Comparison of ENCODE assay signal across 10 cellular contexts in the genomic region with DNA sequence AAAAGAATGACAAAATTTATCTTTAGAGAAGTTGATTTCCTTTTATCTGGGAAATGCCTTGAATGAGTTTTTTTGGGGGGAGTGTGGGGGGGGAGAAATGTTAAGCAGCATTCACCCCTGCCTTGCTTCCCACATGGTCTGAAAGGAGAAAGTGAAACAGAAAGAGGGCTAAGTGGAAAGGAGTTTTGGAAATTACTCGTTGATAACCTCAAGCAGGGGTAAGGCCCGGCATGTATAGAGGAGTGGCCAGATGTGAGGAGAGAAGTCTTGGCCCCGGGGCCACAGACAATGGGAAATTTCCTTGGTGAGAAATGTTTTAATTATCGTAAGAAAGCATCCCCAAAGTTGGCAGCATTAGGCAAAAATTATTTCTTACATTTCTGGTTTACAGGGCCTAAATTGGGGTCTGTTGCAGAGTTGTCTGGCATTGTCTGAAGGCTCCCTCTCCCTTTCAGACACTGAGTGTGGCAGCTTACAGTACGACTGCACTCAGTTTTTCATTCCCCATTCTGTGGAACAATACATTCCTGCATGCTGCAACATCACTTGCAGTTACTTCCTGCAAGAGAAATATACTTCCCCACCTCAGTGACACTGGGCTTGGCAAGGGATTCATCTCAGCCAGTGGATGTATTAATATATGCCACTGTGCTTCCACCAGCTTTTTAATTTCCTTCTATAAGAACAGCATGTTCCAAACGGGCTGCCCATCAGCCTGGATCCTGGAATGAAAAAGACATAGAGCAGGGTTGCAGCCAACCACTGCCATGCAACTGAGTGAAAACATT. TPM values are rescaled to one million over a fixed set of nuclear protein-coding genes. Genes with fewer than 3 reads are reported as not detected.
DNase-seq lines count a peak whose midpoint lies in the region; ATAC-seq, FAIRE-seq and TF ChIP-seq lines count a peak whose summit lies in the region.
"Had no signal": no experiment of that assay in that cellular context is flagged by ENCODE, and none has a peak within 500 bp of the region (broad histone marks: within the 10 kb centered on the region; RNA-seq: fewer than 3 reads in every experiment).

No MANE protein-coding gene starts in this region.

- TF ChIP-seq CTCF in chondrocyte (IDR thresholded peaks at IDR 0.05), result no peak

- peak; percentile 78 for FAIRE-seq in GM12891 (lab: Jason Lieb, UNC)
- FAIRE-seq: colon had no signal

- H3K4me1 Mint-ChIP-seq in chondrocyte (ENCODE audit: low read depth), result peaks cover 16% of the 10 kb centered on the region

- H3K4me3 Mint-ChIP-seq in chondrocyte (ENCODE audit: unreplicated experiment), result no peak overlapping the region

- DNase-seq in GM12891 (ENCODE audit: insufficient read length, low spot score), result no peak
- DNase-seq in fibroblast of gingiva (ENCODE audit: low read depth), result peak; percentile 4
- no peak for DNase-seq in GM19240 (ENCODE audit: insufficient read length, low spot score)
- DNase-seq in occipital lobe (lab: John Stamatoyannopoulos, UW), result no peak
- DNase-seq in chondrocyte (ENCODE audit: low spot score), result no peak
- DNase-seq: WERI-Rb-1 had no signal

- H3K36me3 Mint-ChIP-seq in chondrocyte (ENCODE audit: low read depth), result peaks cover 11% of the 10 kb centered on the region

- ATAC-seq in GM21360 (IDR thresholded peaks at IDR 0.05; ENCODE audit: unreplicated experiment) (peak; percentile 89), HG03280 (IDR thresholded peaks at IDR 0.05; ENCODE audit: unreplicated experiment) (peak; percentile 57), esophagus mucosa (no peak)

- no peak overlapping the region for H3K27ac Mint-ChIP-seq in chondrocyte (ENCODE audit: unreplicated experiment)

- no peak for TF ChIP-seq POLR2A in GM12891 (IDR thresholded peaks at IDR 0.05; ENCODE audit: low read depth, low read length)

- no peaks in the 10 kb centered on the region for H3K9me3 Mint-ChIP-seq in chondrocyte (ENCODE audit: low read depth)

- H3K27me3 Mint-ChIP-seq in chondrocyte (ENCODE audit: low read depth), result no peaks in the 10 kb centered on the region

TF ChIP-seq in GM12891, 5 proteins besides CTCF, POLR2A, EP300 and RAD21:
- no peak for TF ChIP-seq POU2F2 (IDR thresholded peaks at IDR 0.05; ENCODE audit: low read depth, low read length)
- no peak for TF ChIP-seq PAX5 (IDR thresholded peaks at IDR 0.05; ENCODE audit: insufficient read depth, low read length, severe bottlenecking)
- no peak for TF ChIP-seq SPI1 (IDR thresholded peaks at IDR 0.05; ENCODE audit: low read depth, low read length)
- TF ChIP-seq TAF1 (IDR thresholded peaks at IDR 0.05; ENCODE audit: low read depth, low read length), result no peak
- TF ChIP-seq POLR2AphosphoS5 (IDR thresholded peaks at IDR 0.05; ENCODE audit: low read depth, low read length), result no peak

RNA-seq across cellular contexts. Expression of a gene that starts 23.3 kb away (rescaled TPM):
- 2.8 TPM for polyA plus RNA-seq in GM12891 (2012; ENCODE audit: low read depth, missing spikeins)
- total RNA-seq in occipital lobe (133 TPM), esophagus mucosa (5.2 TPM), chondrocyte (14.1 to 24.8 TPM (median 22.0 TPM) in 3 replicates)
